Comparison of ENCODE assay signal across 7 cellular contexts in genomic region chr9:10612649-10613398, GRCh38. TPM values are rescaled to one million over a fixed set of nuclear protein-coding genes. Genes with fewer than 3 reads are reported as not detected.
DNase-seq lines count a peak whose midpoint lies in the region; ATAC-seq, FAIRE-seq and TF ChIP-seq lines count a peak whose summit lies in the region.

Gene PTPRD (minus strand): TSS chr9:10613002.

- H3K36me3 ChIP-seq in SK-N-MC (ENCODE audit: insufficient read depth, low read length), result no peaks in the 10 kb centered on the region
- H3K36me3 ChIP-seq in endothelial cell of umbilical vein (ENCODE audit: control insufficient read depth in 2 of 2, extremely low read depth in 1 of 2, insufficient read depth in 2 of 2, low read length in 2 of 2), result no peaks in the 10 kb centered on the region
- H3K36me3 ChIP-seq in transverse colon, result no peaks in the 10 kb centered on the region

- H3K9me3 ChIP-seq in SK-N-MC (ENCODE audit: low read depth, low read length) (no peaks in the 10 kb centered on the region), endothelial cell of umbilical vein (replicated peaks; ENCODE audit: control insufficient read depth, insufficient read depth, low read length) (no peaks in the 10 kb centered on the region), transverse colon (no peaks in the 10 kb centered on the region)

- no peaks in the 10 kb centered on the region for H3K79me2 ChIP-seq in endothelial cell of umbilical vein (ENCODE audit: control insufficient read depth, insufficient read depth, low read length)

- DNase-seq in HuH-7.5 (ENCODE audit: low spot score), result peak; percentile 15
- no peak for DNase-seq in SK-N-MC (ENCODE audit: low read depth, low spot score)
- no peak for DNase-seq in endothelial cell of umbilical vein (ENCODE audit: low read depth, low spot score)
- DNase-seq in middle frontal gyrus (ENCODE audit: extremely low spot score, low spot score), result peak; percentile 48
- peak; percentile 12 for DNase-seq in transverse colon

- intact Hi-C loops in endothelial cell of umbilical vein (cut with micrococcal nuclease) (no loop called here), transverse colon (cut with DNase I; ENCODE audit: low total_unique reads) (no loop called here)

- POLR2A ChIA-PET in endothelial cell of umbilical vein (lab: Charles Lee), result no interaction called here

- CTCF ChIA-PET in endothelial cell of umbilical vein (lab: Charles Lee), result interaction anchor here (0.6 to 1.2 kb wide), 3 partner anchors 141 to 1813 kb away, joined by 3 to 5 read pairs (median 3); no protein-coding TSS in a partner anchor

- peaks cover 19 to 40% of the 10 kb centered on the region in 2 experiments for H3K27me3 ChIP-seq in endothelial cell of umbilical vein (ENCODE audit: control insufficient read depth in 2 of 2, insufficient read depth in 2 of 2, low read length in 2 of 2)
- peaks cover 64% of the 10 kb centered on the region for H3K27me3 ChIP-seq in transverse colon

- peak within 1 kb of the TSS; percentile 72 for H3K4me2 ChIP-seq in endothelial cell of umbilical vein (ENCODE audit: insufficient read depth, low read length)

- no peak for TF ChIP-seq EP300 in transverse colon (IDR thresholded peaks at IDR 0.05; ENCODE audit: low read depth)

- peak within 1 kb of the TSS; percentile 86 for H2AFZ ChIP-seq in endothelial cell of umbilical vein (ENCODE audit: low read depth, low read length)

- H3K4me1 ChIP-seq in endothelial cell of umbilical vein (ENCODE audit: control insufficient read depth, extremely low read depth, insufficient read depth, low read length), result no peaks in the 10 kb centered on the region
- H3K4me1 ChIP-seq in transverse colon, result peaks cover 0 to 6% (median 2%) of the 10 kb centered on the region in 4 donors

- 0 to 6% methylated on average over 8 to 81 of the region's 86 CpGs for WGBS in transverse colon (ENCODE audit: low coverage in 1 of 2), 2 donors

- in situ Hi-C loops in transverse colon (cut with MboI; ENCODE audit: low pct_ligation_motif_present in 1 of 4, low pct_unique_long_range_greater_than_20kb in 1 of 4, low sequenced_read_pairs in 3 of 4), result no loop called here

- no peaks in the 10 kb centered on the region for H3K9me1 ChIP-seq in endothelial cell of umbilical vein (replicated peaks; ENCODE audit: control insufficient read depth, extremely low read depth, insufficient read depth, low read length)

- no peak within 1 kb of the TSS for H3K27ac ChIP-seq in SK-N-MC
- H3K27ac ChIP-seq in endothelial cell of umbilical vein (ENCODE audit: insufficient read depth, low read depth, low read length), result no peak within 1 kb of the TSS
- H3K27ac ChIP-seq in transverse colon, result no peak within 1 kb of the TSS

- FAIRE-seq in endothelial cell of umbilical vein (lab: Jason Lieb, UNC), result no peak

- ATAC-seq in GM21619 (IDR thresholded peaks at IDR 0.05; ENCODE audit: unreplicated experiment), result peak; percentile 99

- TF ChIP-seq POLR2A in endothelial cell of umbilical vein (IDR thresholded peaks at IDR 0.05; ENCODE audit: low read depth, low read length) (no peak), transverse colon (IDR thresholded peaks at IDR 0.05) (no peak)

- no peaks in the 10 kb centered on the region for H4K20me1 ChIP-seq in endothelial cell of umbilical vein (replicated peaks; ENCODE audit: control insufficient read depth, extremely low read depth, insufficient read depth, low read length)

- dilution Hi-C loops in endothelial cell of umbilical vein (cut with MboI; ENCODE audit: extremely low pct_ligation_motif_present, low sequenced_read_pairs), result no loop called here

- BruUV-seq in endothelial cell of umbilical vein (replicated peaks; lab: Mats Ljungman, UMichigan), result no TSS peak

- peak within 1 kb of the TSS; percentile 83 for H3K4me3 ChIP-seq in SK-N-MC
- peak within 1 kb of the TSS; percentile 26 to 50 (median 36) for H3K4me3 ChIP-seq in endothelial cell of umbilical vein (replicated peaks in 1 of 3; ENCODE audit: insufficient read depth in 1 of 3, low read depth in 1 of 3, low read length in 3 of 3)
- H3K4me3 ChIP-seq in transverse colon, result peak within 1 kb of the TSS in 3 of 4 donors; percentile 28 to 45 (median 28)

- TF ChIP-seq CTCF in GM12874 (IDR thresholded peaks at IDR 0.05; ENCODE audit: insufficient read depth, low read depth, low read length), result peak; percentile 29
- TF ChIP-seq CTCF in endothelial cell of umbilical vein (IDR thresholded peaks at IDR 0.05; ENCODE audit: extremely low read depth in 1 of 2, insufficient read depth in 1 of 2, low read depth in 1 of 2, low read length in 2 of 2), result peak; percentile 13 to 18
- no peak for TF ChIP-seq CTCF in transverse colon (IDR thresholded peaks at IDR 0.05)

- H3K9ac ChIP-seq in SK-N-MC (ENCODE audit: insufficient read length), result peak within 1 kb of the TSS; percentile 43
- no peak within 1 kb of the TSS for H3K9ac ChIP-seq in endothelial cell of umbilical vein (replicated peaks; ENCODE audit: extremely low read depth, insufficient read depth, low read length)

TF ChIP-seq in endothelial cell of umbilical vein, 7 proteins besides CTCF, POLR2A, EP300 and RAD21:
- TF ChIP-seq EZH2 (IDR thresholded peaks at IDR 0.05; ENCODE audit: borderline replicate concordance, low read depth, low read length, severe bottlenecking) (peak; percentile 85), FOS (IDR thresholded peaks at IDR 0.05; ENCODE audit: borderline replicate concordance, insufficient read depth, low read length) (no peak)

RNA-seq across cellular contexts. Expression of gene PTPRD, which starts in this region (rescaled TPM):
- total RNA-seq in endothelial cell of umbilical vein, result 5.5 and 23.2 TPM in 2 replicates
- 5.7 and 6.5 TPM in 2 replicates for polyA plus RNA-seq in endothelial cell of umbilical vein
- polyA plus RNA-seq in endothelial cell of umbilical vein (2011; cell fraction: cytosol; rRNA removed), result 2.1 and 3.0 TPM in 2 replicates
- 25.2 and 26.9 TPM in 2 replicates for polyA plus RNA-seq in endothelial cell of umbilical vein (2011; cell fraction: nucleus; rRNA removed)
- 34.8 and 42.2 TPM in 2 replicates for polyA plus RNA-seq in endothelial cell of umbilical vein (2012)
- 24.1 and 27.3 TPM in 2 replicates for polyA minus RNA-seq in endothelial cell of umbilical vein
- not detected for polyA minus RNA-seq in endothelial cell of umbilical vein (2011; cell fraction: cytosol; rRNA and poly(A)+ RNA removed)
- 41.4 and 50.2 TPM in 2 replicates for polyA minus RNA-seq in endothelial cell of umbilical vein (2011; cell fraction: nucleus; rRNA and poly(A)+ RNA removed)
- total RNA-seq in transverse colon, result 100 to 1,000 TPM in 2 of 4 donors, 10 to 100 TPM in 2; 43.0 to 115 (median 79.1) TPM

Comparison
In these comparisons a context has a peak if more than half of its experiments do, and no peak if none do; other contexts are left out.
1. CTCF ChIP-seq: peak in GM12874 (single experiment) and endothelial cell of umbilical vein (2 of 2); none in transverse colon (0 of 5).
2. DNase-seq: peak in HuH-7.5 (single experiment), middle frontal gyrus (single experiment) and transverse colon (single experiment); none in SK-N-MC (single experiment) and endothelial cell of umbilical vein (single experiment).
3. H3K4me3 ChIP-seq: peak in every context shown above with its lines; median percentile 83 in SK-N-MC; 36 in endothelial cell of umbilical vein; 28 in transverse colon.